ENCODE assay signal across 1 cellular context in genomic region chr1:156742801-156743200, GRCh38.
TF ChIP-seq lines count a peak whose summit lies in the region.

No MANE protein-coding gene starts in this region.

TF ChIP-seq in GM23338, 12 proteins besides CTCF, POLR2A, EP300 and RAD21:
- no peak for TF ChIP-seq ZNF462 (CRISPR knock-in tag; IDR thresholded peaks at IDR 0.05)
- TF ChIP-seq ZNF331 (CRISPR knock-in tag; IDR thresholded peaks at IDR 0.05; ENCODE audit: low read depth), result no peak
- TF ChIP-seq NANOG (IDR thresholded peaks at IDR 0.05; ENCODE audit: borderline replicate concordance), result no peak
- TF ChIP-seq ETS1 (IDR thresholded peaks at IDR 0.05), result no peak
- no peak for TF ChIP-seq EZH2phosphoT487 (IDR thresholded peaks at IDR 0.05; ENCODE audit: unreplicated experiment)
- no peak for TF ChIP-seq JUNB (IDR thresholded peaks at IDR 0.05; ENCODE audit: unreplicated experiment)
- TF ChIP-seq STAT1 (IDR thresholded peaks at IDR 0.05; ENCODE audit: unreplicated experiment), result no peak
